11 cellular contexts compared by ENCODE assay signal in genomic region chr20:53080969-53081871, GRCh38.
DNase-seq lines count a peak whose midpoint lies in the region; ATAC-seq and TF ChIP-seq lines count a peak whose summit lies in the region.
"Had no signal": no experiment of that assay in that cellular context is flagged by ENCODE, and none has a peak within 500 bp of the region (broad histone marks: within the 10 kb centered on the region; RNA-seq: fewer than 3 reads in every experiment).

No MANE protein-coding gene starts in this region.

- H3K9me3 Mint-ChIP-seq in CD4-positive, alpha-beta memory T cell, result peaks cover 0 to 2% (median 0%) of the 10 kb centered on the region in 8 donors
- H3K9me3 Mint-ChIP-seq: activated naive CD8-positive, alpha-beta T cell treated with anti-CD3 and anti-CD28 coated beads for 36 hours had no signal

- H3K4me3 ChIP-seq in CD4-positive, alpha-beta memory T cell (ENCODE audit: low read length in 2 of 2), result no peak overlapping the region
- no peak overlapping the region for H3K4me3 ChIP-seq in mesendoderm (ENCODE audit: low read length)
- H3K4me3 ChIP-seq: thoracic aorta had no signal

- H2BK5ac ChIP-seq in mesendoderm (ENCODE audit: low read length), result no peak overlapping the region

- no CpG with 5 or more reads among the region's 10 CpGs for WGBS in mesendoderm (ENCODE audit: extremely low coverage, insufficient coverage, low lambda C conversion rate)

- ATAC-seq in HG03432 (IDR thresholded peaks at IDR 0.05; ENCODE audit: unreplicated experiment), result no peak

- intact Hi-C loops in CD4-positive, alpha-beta memory T cell (cut with micrococcal nuclease), result no loop called here

- peaks cover 13% of the 10 kb centered on the region for H3K4me1 ChIP-seq in CD4-positive, alpha-beta memory T cell (ENCODE audit: insufficient read depth, low read length)
- no peaks in the 10 kb centered on the region for H3K4me1 ChIP-seq in mesendoderm (ENCODE audit: control insufficient read depth, low read depth, low read length)

- peaks cover 9 to 18% (median 16%) of the 10 kb centered on the region in 4 donors for H3K4me1 Mint-ChIP-seq in CD4-positive, alpha-beta memory T cell

- no peak overlapping the region for H3K9ac ChIP-seq in mesendoderm (ENCODE audit: low read length)

- H3K79me1 ChIP-seq in mesendoderm (ENCODE audit: low read length), result no peaks in the 10 kb centered on the region

- POLR2A ChIA-PET in CD4-positive, alpha-beta memory T cell (lab: Charles Lee; ENCODE audit: partially characterized antibody), result interaction anchor here (0.6 to 0.7 kb wide), 2 partner anchors 709 to 1068 kb away, joined by 3 read pairs; no protein-coding TSS in a partner anchor

- no peaks in the 10 kb centered on the region for H3K27me3 Mint-ChIP-seq in CD4-positive, alpha-beta memory T cell
- H3K27me3 Mint-ChIP-seq: activated naive CD8-positive, alpha-beta T cell treated with anti-CD3 and anti-CD28 coated beads for 36 hours had no signal

- H3K4me3 Mint-ChIP-seq in CD4-positive, alpha-beta memory T cell, result peak overlapping the region in 4 of 8 donors; percentile 15 to 45 (median 32)
- H3K4me3 Mint-ChIP-seq: activated naive CD8-positive, alpha-beta T cell treated with anti-CD3 and anti-CD28 coated beads for 36 hours had no signal

- CTCF ChIA-PET in CD4-positive, alpha-beta memory T cell (lab: Charles Lee; ENCODE audit: partially characterized antibody), result interaction anchor here (1.0 kb wide), 1 partner anchor 769 kb away, joined by 3 read pairs; no protein-coding TSS in a partner anchor

- H3K27ac ChIP-seq in CD4-positive, alpha-beta memory T cell (ENCODE audit: low read depth, low read length), result no peak overlapping the region
- H3K27ac ChIP-seq in mesendoderm (ENCODE audit: low read depth, low read length), result no peak overlapping the region
- H3K27ac ChIP-seq: thoracic aorta had no signal

- no peak overlapping the region for H3K4me2 ChIP-seq in mesendoderm (ENCODE audit: low read length)

- H3K36me3 Mint-ChIP-seq in CD4-positive, alpha-beta memory T cell, result no peaks in the 10 kb centered on the region
- H3K36me3 Mint-ChIP-seq: activated naive CD8-positive, alpha-beta T cell treated with anti-CD3 and anti-CD28 coated beads for 36 hours had no signal

- H3K56ac ChIP-seq in mesendoderm (ENCODE audit: low read length), result no peak overlapping the region

- H4K5ac ChIP-seq in mesendoderm (ENCODE audit: low read length), result no peak overlapping the region

- H2AK5ac ChIP-seq in mesendoderm (ENCODE audit: low read length), result no peak overlapping the region

- no peak for TF ChIP-seq POLR2A in erythroblast (IDR thresholded peaks at IDR 0.05; ENCODE audit: low read length)

- H3K9me3 ChIP-seq in CD4-positive, alpha-beta memory T cell (ENCODE audit: control insufficient read depth in 1 of 2, low read length in 2 of 2), result no peaks in the 10 kb centered on the region
- H3K9me3 ChIP-seq: thoracic aorta had no signal

- peak in 1 of 5 donors; percentile 12 for DNase-seq in CD4-positive, alpha-beta memory T cell
- peak; percentile 78 for DNase-seq in NCI-H2196 treated with DMSO at 0.1 percent for 48 hours (lab: John Stamatoyannopoulos, UW; ENCODE audit: unreplicated experiment)
- peak; percentile 36 for DNase-seq in astrocyte of the hippocampus (ENCODE audit: low read depth, low spot score)
- peak; percentile 8 for DNase-seq in mesendoderm
- no peak for DNase-seq in erythroblast (lab: John Stamatoyannopoulos, UW)
- no peak for DNase-seq in NCI-H524 treated with DMSO at 0.1 percent for 48 hours (lab: John Stamatoyannopoulos, UW)
- no peak for DNase-seq in RKO (ENCODE audit: low spot score)
- DNase-seq: activated naive CD8-positive, alpha-beta T cell treated with anti-CD3 and anti-CD28 coated beads for 36 hours; OCI-M1 had no signal

- no peak overlapping the region for H4K8ac ChIP-seq in mesendoderm (ENCODE audit: low read depth, low read length)

- no peaks in the 10 kb centered on the region for H3K79me2 ChIP-seq in mesendoderm (ENCODE audit: control insufficient read depth, insufficient read depth, low read length)

- peak overlapping the region in 5 of 7 donors; percentile 3 to 83 (median 65) for H3K27ac Mint-ChIP-seq in CD4-positive, alpha-beta memory T cell
- H3K27ac Mint-ChIP-seq: activated naive CD8-positive, alpha-beta T cell treated with anti-CD3 and anti-CD28 coated beads for 36 hours had no signal

- no peak overlapping the region for H3K18ac ChIP-seq in mesendoderm (ENCODE audit: low read length)

- no peaks in the 10 kb centered on the region for H3K36me3 ChIP-seq in CD4-positive, alpha-beta memory T cell (ENCODE audit: insufficient read depth, low read length)
- no peaks in the 10 kb centered on the region for H3K36me3 ChIP-seq in mesendoderm (ENCODE audit: control insufficient read depth, insufficient read depth, low read length)
- H3K36me3 ChIP-seq: thoracic aorta had no signal

- H3K23ac ChIP-seq in mesendoderm (ENCODE audit: low read length), result no peak overlapping the region

- no peak overlapping the region for H2BK120ac ChIP-seq in mesendoderm (ENCODE audit: low read depth, low read length)

- H3K27me3 ChIP-seq in CD4-positive, alpha-beta memory T cell (ENCODE audit: insufficient read depth, low read length), result no peaks in the 10 kb centered on the region
- H3K27me3 ChIP-seq in mesendoderm (ENCODE audit: insufficient read depth, low read length, poor library complexity), result no peaks in the 10 kb centered on the region

- no peak overlapping the region for H2BK15ac ChIP-seq in mesendoderm (replicated peaks; ENCODE audit: low read depth)

- no peak overlapping the region for H3K4ac ChIP-seq in mesendoderm (ENCODE audit: low read depth, low read length)

Comparison
In these comparisons a context has a peak if more than half of its experiments do, and no peak if none do; other contexts are left out.
1. DNase-seq: peak in NCI-H2196 treated with DMSO at 0.1 percent for 48 hours (single experiment), astrocyte of the hippocampus (single experiment) and mesendoderm (single experiment); none in erythroblast (0 of 2), NCI-H524 treated with DMSO at 0.1 percent for 48 hours (single experiment) and RKO (single experiment).